In genomic region chr9:121699271-121700164, GRCh38 we compare ENCODE assay signal across 8 cellular contexts. TPM values are rescaled to one million over a fixed set of nuclear protein-coding genes. Genes with fewer than 3 reads are reported as not detected.
A peak's percentile ranks its signal among the peaks of the same experiment; 100 is the strongest.
DNase-seq lines count a peak whose midpoint lies in the region; ATAC-seq and TF ChIP-seq lines count a peak whose summit lies in the region.

No MANE protein-coding gene starts in this region.

- in situ Hi-C loops in SK-MEL-5 (cut with HindIII; ENCODE audit: low pct_unique_long_range_greater_than_20kb, low sequenced_read_pairs) = no loop called here

- peak; percentile 44 for DNase-seq in SIG-M5 treated with dmso at 0.1 percent for 504 hours (lab: John Stamatoyannopoulos, UW; ENCODE audit: unreplicated experiment)
- no peak for DNase-seq in SIG-M5 (lab: John Stamatoyannopoulos, UW)
- peak; percentile 57 for DNase-seq in SK-MEL-5 (ENCODE audit: low read depth, low spot score)
- peak; percentile 47 for DNase-seq in MCF 10A (ENCODE audit: unreplicated experiment)
- peak; percentile 67 for DNase-seq in kidney tubule cell (ENCODE audit: low spot score)
- DNase-seq in stimulated activated CD8-positive, alpha-beta memory T cell treated with anti-CD3 and anti-CD28 coated beads, Interleukin-12 subunit alpha, Interleukin-12 subunit beta, amount 100 ng/mL, for 4 hours (ENCODE audit: low read depth) = peak; percentile 36

- H3K9me3 Mint-ChIP-seq in MCF 10A (ENCODE audit: unreplicated experiment) = no peaks in the 10 kb centered on the region

- BruUV-seq in MCF 10A (replicated peaks; lab: Mats Ljungman, UMichigan) = no TSS peak

- CTCF ChIA-PET in MCF 10A (lab: Yijun Ruan, JAX) = interaction anchor here (0.5 to 6.5 kb wide), 26 partner anchors 8 to 602 kb away, joined by 3 to 43 read pairs (median 4); no protein-coding TSS in a partner anchor

- no peak for TF ChIP-seq CTCF in MCF 10A (IDR thresholded peaks at IDR 0.05; ENCODE audit: unreplicated experiment)

- POLR2A ChIA-PET in MCF 10A (lab: Yijun Ruan, JAX) = interaction anchor here (0.6 to 1.7 kb wide), 19 partner anchors 14 to 306 kb away, joined by 3 to 12 read pairs (median 4); no protein-coding TSS in a partner anchor

- no peak overlapping the region for H3K27ac Mint-ChIP-seq in MCF 10A (ENCODE audit: low read depth, unreplicated experiment)

- peak; percentile 74 for ATAC-seq in HG02759 (IDR thresholded peaks at IDR 0.05; ENCODE audit: unreplicated experiment)
- ATAC-seq in HG02973 (IDR thresholded peaks at IDR 0.05; ENCODE audit: unreplicated experiment) = no peak

- no peaks in the 10 kb centered on the region for H3K36me3 Mint-ChIP-seq in MCF 10A (ENCODE audit: insufficient read depth, unreplicated experiment)

- no peaks in the 10 kb centered on the region for H3K27me3 Mint-ChIP-seq in MCF 10A (ENCODE audit: insufficient read depth, unreplicated experiment)

- H3K4me1 Mint-ChIP-seq in MCF 10A (ENCODE audit: insufficient read depth, unreplicated experiment) = peaks cover 25% of the 10 kb centered on the region

- intact Hi-C loops in MCF 10A (cut with micrococcal nuclease) = loop anchor here (1.0 to 2.0 kb wide), 3 partner anchors 43 to 293 kb away; no protein-coding TSS in a partner anchor

- H3K4me3 Mint-ChIP-seq in MCF 10A (ENCODE audit: unreplicated experiment) = peak overlapping the region; percentile 75

RNA-seq across cellular contexts. Expression of gene DAB2IP, which starts 48.1 kb away (rescaled TPM):
- total RNA-seq in SK-MEL-5 (2014; rRNA removed; shearing (Covaris generic)) = 13.4 and 14.1 TPM in 2 replicates
- 32.2 and 44.8 TPM in 2 replicates for polyA plus RNA-seq in SK-MEL-5 (2015; cell fraction: cytosol; rRNA removed)
- 18.9 and 21.4 TPM in 2 replicates for polyA plus RNA-seq in SK-MEL-5 (2015; cell fraction: nucleus; rRNA removed)
- total RNA-seq in MCF 10A (2022) = 15.5 and 17.0 TPM in 2 replicates
